In the genomic region with DNA sequence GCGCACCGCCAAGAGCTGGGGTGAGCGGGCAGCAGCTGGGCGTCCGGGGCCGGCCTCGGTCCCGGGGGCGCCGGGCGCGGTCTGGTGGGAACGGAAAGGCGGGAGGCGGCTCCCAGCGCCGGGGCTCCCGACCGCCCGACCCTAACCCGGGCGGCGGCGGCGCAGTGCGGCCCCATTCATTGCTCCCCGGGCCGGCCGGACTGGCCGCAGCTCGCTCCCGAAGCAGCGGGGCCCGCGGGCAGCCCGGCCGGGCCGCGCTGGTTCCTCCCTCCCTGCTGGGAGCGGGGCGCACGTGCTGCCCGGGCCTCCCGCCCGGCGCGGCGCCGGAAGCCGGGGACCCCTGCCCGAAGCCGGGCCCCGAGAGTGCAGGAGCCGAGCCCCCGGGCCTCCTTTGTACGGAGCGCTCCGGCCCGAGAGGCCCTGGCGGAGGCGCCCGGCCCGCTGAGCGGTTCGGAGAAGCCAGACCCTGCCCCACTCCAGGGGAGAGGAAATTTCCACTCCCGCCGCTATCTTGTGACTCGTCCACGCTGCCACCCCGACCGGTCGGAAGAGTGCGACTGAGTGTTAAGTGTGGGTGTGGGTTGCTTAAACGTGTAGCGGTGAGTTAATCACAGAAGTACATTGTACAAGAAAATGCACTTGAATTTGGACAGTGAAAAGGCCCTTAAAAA, we compare ENCODE assay signal across 8 cellular contexts. TPM values are rescaled to one million over a fixed set of nuclear protein-coding genes. Genes with fewer than 3 reads are reported as not detected.
DNase-seq lines count a peak whose midpoint lies in the region; ATAC-seq and TF ChIP-seq lines count a peak whose summit lies in the region.

No MANE protein-coding gene starts in this region.

- DNase-seq in C1 segment of cervical spinal cord (lab: John Stamatoyannopoulos, UW) = peak in 13 of 14 donors; percentile 3 to 76 (median 47)
- DNase-seq in activated naive CD8-positive, alpha-beta T cell treated with anti-CD3 and anti-CD28 coated beads, Interleukin-2, amount 50 U/mL, for 24 hours = peak; percentile 63
- DNase-seq in left ventricle myocardium inferior = peak; percentile 39
- peak; percentile 82 for DNase-seq in posterior vena cava (ENCODE audit: low spot score)
- peak; percentile 86 for DNase-seq in upper lobe of right lung

- no peak for TF ChIP-seq CTCF in left ventricle myocardium inferior (IDR thresholded peaks at IDR 0.05; ENCODE audit: borderline replicate concordance)
- TF ChIP-seq CTCF in upper lobe of right lung (IDR thresholded peaks at IDR 0.05) = no peak

- no peaks in the 10 kb centered on the region for H3K9me3 ChIP-seq in left ventricle myocardium inferior (replicated peaks)
- H3K9me3 ChIP-seq in upper lobe of right lung = no peaks in the 10 kb centered on the region

- H3K27me3 ChIP-seq in left ventricle myocardium inferior (ENCODE audit: low read depth) = no peaks in the 10 kb centered on the region
- H3K27me3 ChIP-seq in upper lobe of right lung = no peaks in the 10 kb centered on the region

- no peaks in the 10 kb centered on the region for H3K27me3 Mint-ChIP-seq in activated naive CD8-positive, alpha-beta T cell treated with anti-CD3 and anti-CD28 coated beads, Interleukin-2, amount 50 U/mL, for 24 hours

- H3K4me1 ChIP-seq in left ventricle myocardium inferior (peaks cover 46% of the 10 kb centered on the region), upper lobe of right lung (peaks cover 21% of the 10 kb centered on the region)

- H3K4me3 Mint-ChIP-seq in activated naive CD8-positive, alpha-beta T cell treated with anti-CD3 and anti-CD28 coated beads, Interleukin-2, amount 50 U/mL, for 24 hours = peak overlapping the region; percentile 89

- peak overlapping the region; percentile 95 for H3K4me3 ChIP-seq in left ventricle myocardium inferior
- H3K4me3 ChIP-seq in upper lobe of right lung = peak overlapping the region; percentile 86

- H3K27ac ChIP-seq in left ventricle myocardium inferior (replicated peaks) = peak overlapping the region; percentile 100
- H3K27ac ChIP-seq in upper lobe of right lung = peak overlapping the region; percentile 99

- intact Hi-C loops in left ventricle myocardium inferior (cut with micrococcal nuclease) = loop anchor here (10.0 kb wide), 1 partner anchor 142 kb away; a partner anchor contains a TSS
- intact Hi-C loops in posterior vena cava (cut with DNase I) = loop anchor here in 1 of 2 donors (5.0 kb wide), 2 partner anchors 80 to 140 kb away; a partner anchor contains a TSS
- intact Hi-C loops in upper lobe of right lung (cut with DNase I) = no loop called here

- peaks cover 39% of the 10 kb centered on the region for H3K4me1 Mint-ChIP-seq in activated naive CD8-positive, alpha-beta T cell treated with anti-CD3 and anti-CD28 coated beads, Interleukin-2, amount 50 U/mL, for 24 hours

- no peaks in the 10 kb centered on the region for H3K9me3 Mint-ChIP-seq in activated naive CD8-positive, alpha-beta T cell treated with anti-CD3 and anti-CD28 coated beads, Interleukin-2, amount 50 U/mL, for 24 hours

- H3K36me3 ChIP-seq in left ventricle myocardium inferior (no peaks in the 10 kb centered on the region), upper lobe of right lung (no peaks in the 10 kb centered on the region)

- ATAC-seq in GM19328 (IDR thresholded peaks at IDR 0.05; ENCODE audit: unreplicated experiment) = peak; percentile 15
- ATAC-seq in HG03442 (IDR thresholded peaks at IDR 0.05; ENCODE audit: unreplicated experiment) = peak; percentile 16
- peak; percentile 1 for ATAC-seq in SK-N-SH treated with all-trans-retinoic acid at 6 μM for 48 hours
- ATAC-seq in activated naive CD8-positive, alpha-beta T cell treated with anti-CD3 and anti-CD28 coated beads, Interleukin-2, amount 50 U/mL, for 24 hours = peak; percentile 33
- ATAC-seq in upper lobe of right lung = peak; percentile 64

- peak overlapping the region; percentile 91 for H3K27ac Mint-ChIP-seq in activated naive CD8-positive, alpha-beta T cell treated with anti-CD3 and anti-CD28 coated beads, Interleukin-2, amount 50 U/mL, for 24 hours

- H3K36me3 Mint-ChIP-seq in activated naive CD8-positive, alpha-beta T cell treated with anti-CD3 and anti-CD28 coated beads, Interleukin-2, amount 50 U/mL, for 24 hours (ENCODE audit: low read depth) = peaks cover 43% of the 10 kb centered on the region

TF ChIP-seq in SK-N-SH treated with all-trans-retinoic acid at 6 μM for 48 hours, 23 proteins besides CTCF, POLR2A, EP300 and RAD21:
- TF ChIP-seq ARNTL (CRISPR knock-in tag; IDR thresholded peaks at IDR 0.05; ENCODE audit: borderline replicate concordance, low read depth) (no peak), PPARA (CRISPR knock-in tag; IDR thresholded peaks at IDR 0.05; ENCODE audit: borderline replicate concordance) (no peak)
- TF ChIP-seq, protein P1, sequence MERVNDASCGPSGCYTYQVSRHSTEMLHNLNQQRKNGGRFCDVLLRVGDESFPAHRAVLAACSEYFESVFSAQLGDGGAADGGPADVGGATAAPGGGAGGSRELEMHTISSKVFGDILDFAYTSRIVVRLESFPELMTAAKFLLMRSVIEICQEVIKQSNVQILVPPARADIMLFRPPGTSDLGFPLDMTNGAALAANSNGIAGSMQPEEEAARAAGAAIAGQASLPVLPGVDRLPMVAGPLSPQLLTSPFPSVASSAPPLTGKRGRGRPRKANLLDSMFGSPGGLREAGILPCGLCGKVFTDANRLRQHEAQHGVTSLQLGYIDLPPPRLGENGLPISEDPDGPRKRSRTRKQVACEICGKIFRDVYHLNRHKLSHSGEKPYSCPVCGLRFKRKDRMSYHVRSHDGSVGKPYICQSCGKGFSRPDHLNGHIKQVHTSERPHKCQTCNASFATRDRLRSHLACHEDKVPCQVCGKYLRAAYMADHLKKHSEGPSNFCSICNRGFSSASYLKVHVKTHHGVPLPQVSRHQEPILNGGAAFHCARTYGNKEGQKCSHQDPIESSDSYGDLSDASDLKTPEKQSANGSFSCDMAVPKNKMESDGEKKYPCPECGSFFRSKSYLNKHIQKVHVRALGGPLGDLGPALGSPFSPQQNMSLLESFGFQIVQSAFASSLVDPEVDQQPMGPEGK (CRISPR knock-in tag; IDR thresholded peaks at IDR 0.05; ENCODE audit: borderline replicate concordance) = no peak
TF ChIP-seq in SK-N-SH treated with all-trans-retinoic acid at 6 μM for 48 hours: peak in this region for 0.

RNA-seq across cellular contexts. Expression of a gene that starts 0.6 kb away (rescaled TPM):
- total RNA-seq in left ventricle myocardium inferior = 34.5 TPM
- total RNA-seq in posterior vena cava = 100 to 1,000 TPM; 119 to 127 TPM
- 161 TPM for total RNA-seq in upper lobe of right lung

Comparison
In these comparisons a context has a peak if more than half of its experiments do, and no peak if none do; other contexts are left out.
1. Peak in every context shown above with its lines: DNase-seq, ATAC-seq, H3K4me3 ChIP-seq and H3K27ac ChIP-seq.
2. ATAC-seq: peak in every context shown above with its lines; median percentile 64 in upper lobe of right lung; 33 in activated naive CD8-positive, alpha-beta T cell treated with anti-CD3 and anti-CD28 coated beads, Interleukin-2, amount 50 U/mL, for 24 hours; 16 in HG03442; 15 in GM19328; 1 in SK-N-SH treated with all-trans-retinoic acid at 6 μM for 48 hours.